27 cellular contexts compared by ENCODE assay signal in genomic region chr1:234240680-234241079, GRCh38.
DNase-seq lines count a peak whose midpoint lies in the region; ATAC-seq, FAIRE-seq and TF ChIP-seq lines count a peak whose summit lies in the region.
"Had no signal": no experiment of that assay in that cellular context is flagged by ENCODE, and none has a peak within 500 bp of the region (broad histone marks: within the 10 kb centered on the region; RNA-seq: fewer than 3 reads in every experiment).

No MANE protein-coding gene starts in this region.

- no peak overlapping the region for H2BK15ac ChIP-seq in H9 (ENCODE audit: low read depth, low read length)

- no peak overlapping the region for H4K91ac ChIP-seq in H9 (ENCODE audit: insufficient read length, low read depth, low read length)

- no peak overlapping the region for H4K5ac ChIP-seq in H9 (ENCODE audit: insufficient read length, low read depth, low read length)

- H3K79me2 ChIP-seq in H9 (ENCODE audit: insufficient read depth, low read length) = no peaks in the 10 kb centered on the region
- no peaks in the 10 kb centered on the region for H3K79me2 ChIP-seq in neural progenitor cell (ENCODE audit: low read depth)

- no peaks in the 10 kb centered on the region for H3K36me3 ChIP-seq in neural progenitor cell
- H3K36me3 ChIP-seq: MG63, SJCRH30 had no signal

- H3K14ac ChIP-seq in H9 (ENCODE audit: insufficient read depth, low read length) = no peak overlapping the region

- H3T11ph ChIP-seq in H9 (ENCODE audit: low read length) = no peak overlapping the region

- no peak overlapping the region for H2BK12ac ChIP-seq in H9 (ENCODE audit: insufficient read length, low read depth, low read length)

- H3K18ac ChIP-seq in H9 (ENCODE audit: insufficient read length, low read depth, low read length) = no peak overlapping the region

- H3K27me3 Mint-ChIP-seq in H9 (ENCODE audit: low read depth) (no peaks in the 10 kb centered on the region; the same call in 1 of the 2 replicates), neural progenitor cell (ENCODE audit: insufficient read depth, low read depth) (peaks cover 2% of the 10 kb centered on the region)

- no peaks in the 10 kb centered on the region for H3K79me1 ChIP-seq in H9 (ENCODE audit: insufficient read depth, low read depth, low read length, poor library complexity, severe bottlenecking)

- no peak overlapping the region for H2AK5ac ChIP-seq in H9 (ENCODE audit: insufficient read length, low read length)

- no peak overlapping the region for H3K23ac ChIP-seq in H9 (ENCODE audit: insufficient read length, low read depth, low read length)

- ATAC-seq in HG02840 (IDR thresholded peaks at IDR 0.05; ENCODE audit: low FRiP score, unreplicated experiment) = no peak
- ATAC-seq in HG03025 (IDR thresholded peaks at IDR 0.05; ENCODE audit: low FRiP score, unreplicated experiment) = no peak
- ATAC-seq: HCT116, PC-3, Right ventricle myocardium inferior, SK-N-SH treated with all-trans-retinoic acid at 6 μM for 48 hours had no signal

- no peak overlapping the region for H4K8ac ChIP-seq in H9 (replicated peaks; ENCODE audit: insufficient read length, low read depth, low read length)

- H3K4ac ChIP-seq in H9 (ENCODE audit: low read depth, low read length) = no peak overlapping the region

- H3K4me2 ChIP-seq in H9 (ENCODE audit: insufficient read depth, insufficient read length, low read length) = no peak overlapping the region
- no peak overlapping the region for H3K4me2 ChIP-seq in neural progenitor cell

- peaks cover 0 to 4% of the 10 kb centered on the region in 2 experiments; a peak in 2 of 4 replicates for H3K4me1 Mint-ChIP-seq in H9
- H3K4me1 Mint-ChIP-seq in neural progenitor cell = peaks cover 30% of the 10 kb centered on the region

- no peak overlapping the region for H2BK5ac ChIP-seq in H9 (ENCODE audit: insufficient read length, low read length)

- H2BK20ac ChIP-seq in H9 (ENCODE audit: low read depth, low read length, poor library complexity, severe bottlenecking) = no peak overlapping the region

- H2AFZ ChIP-seq in H9 (ENCODE audit: low read length) = no peak overlapping the region
- no peak overlapping the region for H2AFZ ChIP-seq in neural progenitor cell (replicated peaks)

- H3K27ac Mint-ChIP-seq in H9 (no peak overlapping the region; a peak in 1 of 7 replicates), neural progenitor cell (peak overlapping the region; percentile 42)
- H3K27ac Mint-ChIP-seq: CD4-positive, alpha-beta memory T cell had no signal

- H3K9ac ChIP-seq in H9 (ENCODE audit: extremely low read depth, insufficient read length, low read length) (no peak overlapping the region), neural progenitor cell (no peak overlapping the region)

- no peak overlapping the region for H3K27ac ChIP-seq in H9 (ENCODE audit: insufficient read length, low read depth, low read length)
- no peak overlapping the region for H3K27ac ChIP-seq in coronary artery
- no peak overlapping the region for H3K27ac ChIP-seq in neural progenitor cell
- H3K27ac ChIP-seq: SJCRH30 had no signal

- no peaks in the 10 kb centered on the region for H3K4me1 ChIP-seq in H9 (ENCODE audit: insufficient read depth, low read length)
- H3K4me1 ChIP-seq in neural progenitor cell = peaks cover 8% of the 10 kb centered on the region
- H3K4me1 ChIP-seq: SJCRH30 had no signal

- H3K9me3 ChIP-seq in H9 (ENCODE audit: control insufficient read depth, low read depth, low read length) = no peaks in the 10 kb centered on the region
- no peaks in the 10 kb centered on the region for H3K9me3 ChIP-seq in neural progenitor cell (ENCODE audit: low read depth)
- H3K9me3 ChIP-seq: MG63, SJCRH30 had no signal

- H3K9me3 Mint-ChIP-seq in H9 = no peaks in the 10 kb centered on the region; a peak in 1 of 5 replicates
- H3K9me3 Mint-ChIP-seq in neural progenitor cell = peaks cover 12% of the 10 kb centered on the region

- H3K4me3 Mint-ChIP-seq in H9 (no peak overlapping the region), neural progenitor cell (no peak overlapping the region)
- H3K4me3 Mint-ChIP-seq: CD4-positive, alpha-beta memory T cell had no signal

- no peaks in the 10 kb centered on the region for H3K27me3 ChIP-seq in H9 (ENCODE audit: insufficient read depth, low read length)
- no peaks in the 10 kb centered on the region for H3K27me3 ChIP-seq in neural progenitor cell

- H3K36me3 Mint-ChIP-seq in H9 (ENCODE audit: insufficient read depth in 1 of 3, low read depth in 3 of 3) = no peaks in the 10 kb centered on the region
- peaks cover 4% of the 10 kb centered on the region for H3K36me3 Mint-ChIP-seq in neural progenitor cell
- H3K36me3 Mint-ChIP-seq: CD4-positive, alpha-beta memory T cell had no signal

- H3F3A ChIP-seq in neural progenitor cell (ENCODE audit: low read depth) = no peaks in the 10 kb centered on the region

- no peak for TF ChIP-seq CTCF in H9 (conservative IDR thresholded peaks at IDR 0.05)
- TF ChIP-seq CTCF in coronary artery (IDR thresholded peaks at IDR 0.05) = no peak
- no peak for TF ChIP-seq CTCF in neural progenitor cell (IDR thresholded peaks at IDR 0.05)

- no peak overlapping the region for H2BK120ac ChIP-seq in H9 (ENCODE audit: low read depth, low read length, poor library complexity, severe bottlenecking)

- no peak for DNase-seq in GM19239 (ENCODE audit: insufficient read length, low spot score)
- peak; percentile 2 for DNase-seq in H9
- peak; percentile 16 for DNase-seq in coronary artery (ENCODE audit: low spot score)
- no peak for DNase-seq in neural progenitor cell (ENCODE audit: low spot score)
- no peak for DNase-seq in H4 (ENCODE audit: low spot score)
- DNase-seq: C1 segment of cervical spinal cord; CD4-positive, alpha-beta memory T cell; COR-L47; DMS53; GOT3; KBM-7; MG63; NCI-H1417 treated with DMSO at 0.1 percent for 48 hours; NCI-H187; NCI-H2081 treated with DMSO at 0.1 percent for 48 hours; NCI-H446 treated with DMSO at 0.1 percent for 48 hours; NCI-H526; NCI-H82; NK-92 treated with Interleukin-12 subunit alpha and Interleukin-12 subunit beta, amount 100 ng/mL, for 24 hours; PC-3; SJCRH30 had no signal

- H3K4me3 ChIP-seq in coronary artery (no peak overlapping the region), neural progenitor cell (no peak overlapping the region)
- H3K4me3 ChIP-seq: MG63, SJCRH30 had no signal

- H4K20me1 ChIP-seq in H9 (ENCODE audit: control insufficient read depth, insufficient read depth, insufficient read length) (no peaks in the 10 kb centered on the region), neural progenitor cell (ENCODE audit: low read depth) (no peaks in the 10 kb centered on the region)

- H3K56ac ChIP-seq in H9 (ENCODE audit: insufficient read length, low read depth, low read length) = no peak overlapping the region

- FAIRE-seq in GM19239 (lab: Jason Lieb, UNC) = peak; percentile 26
- FAIRE-seq: HTR-8/SVneo had no signal

- H3K23me2 ChIP-seq in H9 (ENCODE audit: insufficient read length, low read depth, low read length, poor library complexity, severe bottlenecking) = no peaks in the 10 kb centered on the region

Comparison
In these comparisons a context has a peak if more than half of its experiments do, and no peak if none do; other contexts are left out.
1. DNase-seq: peak in H9 (single experiment) and coronary artery (single experiment); none in GM19239 (single experiment), neural progenitor cell (single experiment) and H4 (single experiment).